ENCODE assay signal across 15 cellular contexts in the genomic region with DNA sequence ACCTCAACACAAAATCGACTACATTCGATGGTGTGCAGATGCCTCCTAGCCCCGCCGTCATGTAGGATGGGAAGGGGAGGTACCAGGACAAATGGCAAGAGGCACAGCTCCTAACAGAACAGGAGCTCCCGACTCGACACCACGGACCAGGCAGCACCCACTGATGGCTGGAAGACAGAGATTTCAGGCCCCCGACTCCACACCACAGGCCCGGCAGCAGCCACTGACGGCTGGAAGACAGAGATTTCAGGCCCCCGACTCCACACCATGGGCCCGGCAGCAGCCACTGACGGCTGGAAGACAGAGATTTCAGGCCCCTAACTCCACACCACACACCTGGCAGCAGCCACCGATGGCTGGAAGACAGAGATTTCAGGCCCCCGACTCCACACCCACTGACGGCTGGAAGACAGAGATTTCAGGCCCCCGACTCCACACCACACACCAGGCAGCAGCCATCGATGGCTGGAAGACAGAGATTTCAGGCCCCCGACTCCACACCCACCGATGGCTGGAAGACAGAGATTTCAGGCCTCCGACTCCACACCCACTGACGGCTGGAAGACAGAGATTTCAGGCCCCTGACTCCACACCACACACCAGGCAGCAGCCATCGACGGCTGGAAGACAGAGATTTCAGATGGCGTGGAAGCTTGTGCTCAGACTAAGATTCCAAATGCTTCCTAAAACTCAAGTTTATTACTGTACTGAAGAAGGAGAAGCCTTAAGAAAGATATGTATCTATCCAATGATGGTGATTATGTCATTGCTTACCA.
DNase-seq lines count a peak whose midpoint lies in the region; ATAC-seq and TF ChIP-seq lines count a peak whose summit lies in the region.
"Had no signal": no experiment of that assay in that cellular context is flagged by ENCODE, and none has a peak within 500 bp of the region (broad histone marks: within the 10 kb centered on the region; RNA-seq: fewer than 3 reads in every experiment).

No MANE protein-coding gene starts in this region.

- peaks cover 0 to 4% (median 0%) of the 10 kb centered on the region in 7 donors for H3K9me3 Mint-ChIP-seq in CD14-positive monocyte

- H3K27ac Mint-ChIP-seq in CD14-positive monocyte = peak overlapping the region in 6 of 7 donors; percentile 21 to 84 (median 51)

- H3K27me3 ChIP-seq in effector memory CD4-positive, alpha-beta T cell (replicated peaks; ENCODE audit: control insufficient read depth, insufficient read depth, low read length, poor library complexity, severe bottlenecking) = no peaks in the 10 kb centered on the region
- H3K27me3 ChIP-seq: adrenal gland, suprapubic skin had no signal

- H3K27me3 Mint-ChIP-seq in CD14-positive monocyte (ENCODE audit: low read depth in 3 of 3) = peaks cover 6 to 8% (median 7%) of the 10 kb centered on the region in 3 donors

- no peaks in the 10 kb centered on the region for H3K36me3 ChIP-seq in effector memory CD4-positive, alpha-beta T cell (ENCODE audit: control insufficient read depth, insufficient read depth, low read length)
- H3K36me3 ChIP-seq: adrenal gland, suprapubic skin had no signal

- H3K4me3 ChIP-seq in effector memory CD4-positive, alpha-beta T cell (ENCODE audit: insufficient read depth, low read depth, low read length, poor library complexity, severe bottlenecking) = no peak overlapping the region
- H3K4me3 ChIP-seq: adrenal gland, suprapubic skin had no signal

- DNase-seq in CD14-positive monocyte (ENCODE audit: low spot score) (no peak), mucosa of gallbladder (ENCODE audit: low spot score) (no peak), ureter (ENCODE audit: low spot score) (no peak), T-helper 9 cell (no peak), NCI-H82 treated with DMSO at 0.1 percent for 48 hours (lab: John Stamatoyannopoulos, UW; ENCODE audit: unreplicated experiment) (no peak)
- no peak for DNase-seq in effector memory CD4-positive, alpha-beta T cell
- DNase-seq: DMS53, NCI-H1417, NCI-H345, OCI-M1 had no signal

- H3K36me3 Mint-ChIP-seq in CD14-positive monocyte = peaks cover 9 to 26% of the 10 kb centered on the region in 2 donors

- peaks cover 37% of the 10 kb centered on the region for H3K4me1 ChIP-seq in effector memory CD4-positive, alpha-beta T cell (ENCODE audit: control insufficient read depth, insufficient read depth, low read length, poor library complexity, severe bottlenecking)
- H3K4me1 ChIP-seq: adrenal gland, suprapubic skin had no signal

- intact Hi-C loops in CD14-positive monocyte (cut with micrococcal nuclease) = no loop called here

- ATAC-seq in GM18858 (IDR thresholded peaks at IDR 0.05; ENCODE audit: unreplicated experiment) (peak; percentile 9), HG03064 (IDR thresholded peaks at IDR 0.05; ENCODE audit: low read depth, unreplicated experiment) (peak; percentile 12)

- H3K9me3 ChIP-seq in effector memory CD4-positive, alpha-beta T cell (ENCODE audit: control insufficient read depth, low read length) = no peaks in the 10 kb centered on the region
- H3K9me3 ChIP-seq: adrenal gland, suprapubic skin had no signal

- peak overlapping the region in 1 of 2 donors; percentile 17 for H3K4me3 Mint-ChIP-seq in CD14-positive monocyte

- TF ChIP-seq CTCF in CD14-positive monocyte (IDR thresholded peaks at IDR 0.05) = no peak

- H3K4me1 Mint-ChIP-seq in CD14-positive monocyte = peaks cover 19% of the 10 kb centered on the region

- peak overlapping the region; percentile 49 for H3K27ac ChIP-seq in effector memory CD4-positive, alpha-beta T cell (ENCODE audit: insufficient read depth, low read length, poor library complexity, severe bottlenecking)
- H3K27ac ChIP-seq: adrenal gland, parathyroid adenoma, suprapubic skin had no signal
